Comparison of ENCODE assay signal across 9 cellular contexts in the genomic region with DNA sequence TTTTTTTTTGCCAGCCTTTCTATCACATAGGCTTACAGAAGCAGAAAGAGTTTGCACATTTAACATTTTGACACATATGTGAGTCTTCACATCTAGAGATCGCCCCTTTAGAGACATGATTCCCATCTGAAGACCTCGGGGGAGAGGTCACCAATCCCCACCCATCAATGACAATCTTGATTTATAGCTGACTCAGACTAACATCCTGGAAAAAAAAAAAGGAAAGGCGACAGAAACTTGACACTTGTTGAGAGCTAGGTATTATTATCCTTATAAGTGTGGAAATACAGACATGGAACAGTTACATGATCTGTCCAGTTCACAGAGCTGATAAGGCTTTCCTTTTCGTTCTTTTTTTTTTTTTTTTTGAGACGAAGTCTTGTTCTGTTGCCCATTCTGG. TPM values are rescaled to one million over a fixed set of nuclear protein-coding genes. Genes with fewer than 3 reads are reported as not detected.
"Had no signal": no experiment of that assay in that cellular context is flagged by ENCODE, and none has a peak within 500 bp of the region (broad histone marks: within the 10 kb centered on the region; RNA-seq: fewer than 3 reads in every experiment).

No MANE protein-coding gene starts in this region.

- H3K27ac ChIP-seq: HL-60, KMS-11 had no signal

- H3K4me2 ChIP-seq: KMS-11 had no signal

- H3K9ac ChIP-seq: KMS-11 had no signal

- FAIRE-seq: HepG2, HTR-8/SVneo had no signal

- ATAC-seq: HepG2 had no signal

- DNase-seq: IMR-90, KBM-7, KG1 had no signal

RNA-seq across cellular contexts. Expression of a gene that starts 28.0 kb away (rescaled TPM):
- total RNA-seq: HT-29 had no signal
- polyA plus RNA-seq: IgD-negative memory B cell had no signal
